ENCODE assay signal across 14 cellular contexts in genomic region chr11:16806791-16807190, GRCh38.
A peak's percentile ranks its signal among the peaks of the same experiment; 100 is the strongest.
DNase-seq lines count a peak whose midpoint lies in the region; ATAC-seq and TF ChIP-seq lines count a peak whose summit lies in the region.
"Had no signal": no experiment of that assay in that cellular context is flagged by ENCODE, and none has a peak within 500 bp of the region (broad histone marks: within the 10 kb centered on the region; RNA-seq: fewer than 3 reads in every experiment).

No MANE protein-coding gene starts in this region.

- H3K36me3 ChIP-seq in prostate gland = no peaks in the 10 kb centered on the region

- H3K9me3 Mint-ChIP-seq in chondrocyte (ENCODE audit: low read depth) = no peaks in the 10 kb centered on the region
- H3K9me3 Mint-ChIP-seq: endodermal cell had no signal

- H3K27ac ChIP-seq in RWPE1 (no peak overlapping the region), prostate gland (no peak overlapping the region)

- peaks cover 1% of the 10 kb centered on the region for H3K36me3 Mint-ChIP-seq in chondrocyte (ENCODE audit: low read depth)

- WGBS in prostate gland = 14% methylated on average over 11 of the region's 11 CpGs

- H3K27me3 Mint-ChIP-seq in chondrocyte (ENCODE audit: low read depth) = no peaks in the 10 kb centered on the region

- no peak overlapping the region for H3K4me3 Mint-ChIP-seq in chondrocyte (ENCODE audit: unreplicated experiment)
- H3K4me3 Mint-ChIP-seq: endodermal cell had no signal

- DNase-seq in DMS79 treated with DMSO at 0.1 percent for 48 hours (lab: John Stamatoyannopoulos, UW) = peak; percentile 22
- peak; percentile 37 for DNase-seq in RWPE1 (ENCODE audit: low spot score)
- DNase-seq in fibroblast of the aortic adventitia (ENCODE audit: low read depth) = peak; percentile 38
- DNase-seq in prostate gland (ENCODE audit: low spot score) = peak; percentile 28
- no peak for DNase-seq in NCI-H2081 (lab: John Stamatoyannopoulos, UW)
- no peak for DNase-seq in occipital lobe (lab: John Stamatoyannopoulos, UW)
- no peak for DNase-seq in chondrocyte (ENCODE audit: low spot score)
- DNase-seq: activated CD4-positive, CD25-positive, alpha-beta regulatory T cell; amniotic stem cell; Caco-2; endodermal cell; mesendoderm; NCI-H1048 had no signal

- no peak overlapping the region for H3K27ac Mint-ChIP-seq in chondrocyte (ENCODE audit: unreplicated experiment)
- H3K27ac Mint-ChIP-seq: endodermal cell had no signal

- intact Hi-C loops in prostate gland (cut with DNase I) = no loop called here

- H3K27me3 ChIP-seq in prostate gland (replicated peaks; ENCODE audit: insufficient read depth) = no peaks in the 10 kb centered on the region

- CTCF ChIA-PET in RWPE1 (lab: Yijun Ruan, JAX) = interaction anchor here (2.1 kb wide), 1 partner anchor 13 kb away, joined by 8 read pairs; no protein-coding TSS in a partner anchor

- ATAC-seq in HG02884 (IDR thresholded peaks at IDR 0.05; ENCODE audit: unreplicated experiment) = no peak

- POLR2A ChIA-PET in RWPE1 (lab: Yijun Ruan, JAX; ENCODE audit: low non-redundant PET) = no interaction called here

- TF ChIP-seq CTCF in RWPE1 (conservative IDR thresholded peaks at IDR 0.05; ENCODE audit: low read depth) = no peak
- no peak for TF ChIP-seq CTCF in fibroblast of the aortic adventitia (IDR thresholded peaks at IDR 0.05; ENCODE audit: insufficient read depth, low read length)
- no peak for TF ChIP-seq CTCF in prostate gland (IDR thresholded peaks at IDR 0.05)
- TF ChIP-seq CTCF in chondrocyte (IDR thresholded peaks at IDR 0.05) = no peak

- H3K4me3 ChIP-seq in fibroblast of the aortic adventitia (ENCODE audit: low read depth, low read length) = no peak overlapping the region
- no peak overlapping the region for H3K4me3 ChIP-seq in prostate gland

- no peaks in the 10 kb centered on the region for H3K9me3 ChIP-seq in prostate gland
- H3K9me3 ChIP-seq: Caco-2 had no signal

- TF ChIP-seq POLR2A in prostate gland (IDR thresholded peaks at IDR 0.05) = no peak

- H3K4me1 ChIP-seq in prostate gland (replicated peaks) = no peaks in the 10 kb centered on the region
- H3K4me1 ChIP-seq: Caco-2 had no signal

- H3K4me1 Mint-ChIP-seq in chondrocyte (ENCODE audit: low read depth) = peaks cover 16% of the 10 kb centered on the region

Comparison
In these comparisons a context has a peak if more than half of its experiments do, and no peak if none do; other contexts are left out.
1. DNase-seq: peak in DMS79 treated with DMSO at 0.1 percent for 48 hours (single experiment), RWPE1 (single experiment), fibroblast of the aortic adventitia (single experiment) and prostate gland (single experiment); none in NCI-H2081 (0 of 2), occipital lobe (single experiment) and chondrocyte (single experiment).